Comparison of ENCODE assay signal across 21 cellular contexts in genomic region chr5:153891394-153891793, GRCh38.
DNase-seq lines count a peak whose midpoint lies in the region; ATAC-seq lines count a peak whose summit lies in the region.
"Had no signal": no experiment of that assay in that cellular context is flagged by ENCODE, and none has a peak within 500 bp of the region (broad histone marks: within the 10 kb centered on the region; RNA-seq: fewer than 3 reads in every experiment).

No MANE protein-coding gene starts in this region.

- ATAC-seq in GM18861 (IDR thresholded peaks at IDR 0.05; ENCODE audit: unreplicated experiment): peak; percentile 56
- peak; percentile 63 for ATAC-seq in GM21576 (IDR thresholded peaks at IDR 0.05; ENCODE audit: unreplicated experiment)
- ATAC-seq in HG03378 (IDR thresholded peaks at IDR 0.05; ENCODE audit: unreplicated experiment): peak; percentile 74
- no peak for ATAC-seq in GM18873 (IDR thresholded peaks at IDR 0.05; ENCODE audit: low FRiP score, unreplicated experiment)
- ATAC-seq in GM21360 (IDR thresholded peaks at IDR 0.05; ENCODE audit: unreplicated experiment): no peak
- ATAC-seq in HG03439 (IDR thresholded peaks at IDR 0.05; ENCODE audit: unreplicated experiment): no peak
- ATAC-seq: lower lobe of right lung, PC-3 had no signal

- DNase-seq in DMS53 (lab: John Stamatoyannopoulos, UW): peak; percentile 45
- no peak for DNase-seq in islet precursor cell
- DNase-seq: ACHN; activated CD8-positive, alpha-beta memory T cell treated with anti-CD3 and anti-CD28 coated beads for 24 hours; activated naive CD4-positive, alpha-beta T cell treated with Interleukin-2 at 50 U/mL for 16 hours; activated T-cell treated with anti-CD3 and anti-CD28 coated beads, Interleukin-2, amount 50 U/mL, for 48 hours; Caco-2; effector memory CD4-positive, alpha-beta T cell; foreskin melanocyte; lower lobe of right lung; MG63; NCI-H1417 treated with DMSO at 0.1 percent for 48 hours; NCI-H2227 treated with DMSO at 0.1 percent for 48 hours; PC-3; Right ventricle myocardium superior had no signal

Comparison
In these comparisons a context has a peak if more than half of its experiments do, and no peak if none do; other contexts are left out.
1. ATAC-seq: peak in GM18861 (single experiment), GM21576 (single experiment) and HG03378 (single experiment); none in GM18873 (single experiment), GM21360 (single experiment) and HG03439 (single experiment).